8 cellular contexts compared by ENCODE assay signal in the genomic region with DNA sequence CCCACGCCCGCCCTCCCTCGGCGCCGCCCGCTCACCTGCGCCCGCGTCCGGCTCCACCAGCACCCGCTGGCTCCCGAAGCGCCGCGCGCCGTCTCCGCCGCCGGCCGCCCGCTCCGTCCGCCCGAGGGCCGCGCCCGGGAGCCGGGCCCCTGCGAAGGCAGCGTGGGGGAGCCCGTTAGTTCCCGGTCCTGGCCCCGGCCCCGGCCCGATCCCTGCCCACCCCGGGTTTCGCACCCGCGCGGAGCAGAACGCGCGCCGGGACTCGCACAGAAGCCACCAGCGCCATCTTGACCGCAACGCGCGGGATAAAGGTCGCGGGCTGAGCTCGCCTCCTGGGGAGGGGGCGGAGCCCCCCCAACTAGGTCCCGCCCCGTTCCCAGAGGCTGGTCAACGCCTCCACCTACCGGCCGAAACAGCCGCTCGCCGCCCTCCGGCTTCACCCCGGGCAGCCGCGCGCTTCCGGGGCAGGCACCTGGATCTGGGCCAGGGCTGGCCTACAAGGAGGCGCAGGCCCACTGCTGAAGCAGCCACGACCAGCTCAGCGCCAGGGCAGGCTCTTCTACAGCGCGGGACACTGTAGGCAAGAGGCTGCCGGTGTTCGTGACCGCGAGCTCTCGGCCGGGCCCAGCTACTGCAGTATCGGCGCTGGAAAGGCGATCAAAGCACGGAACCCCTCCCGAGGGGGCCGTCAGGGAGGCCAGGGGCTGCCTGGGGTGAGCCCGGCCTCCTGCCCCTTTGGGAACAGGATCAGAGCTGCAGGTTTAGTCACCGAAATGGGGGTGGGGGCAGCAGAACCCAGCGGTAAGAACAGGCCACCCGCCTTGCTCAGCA. TPM values are rescaled to one million over a fixed set of nuclear protein-coding genes. Genes with fewer than 3 reads are reported as not detected.
DNase-seq lines count a peak whose midpoint lies in the region; ATAC-seq, FAIRE-seq and TF ChIP-seq lines count a peak whose summit lies in the region.

A gene with protein sequence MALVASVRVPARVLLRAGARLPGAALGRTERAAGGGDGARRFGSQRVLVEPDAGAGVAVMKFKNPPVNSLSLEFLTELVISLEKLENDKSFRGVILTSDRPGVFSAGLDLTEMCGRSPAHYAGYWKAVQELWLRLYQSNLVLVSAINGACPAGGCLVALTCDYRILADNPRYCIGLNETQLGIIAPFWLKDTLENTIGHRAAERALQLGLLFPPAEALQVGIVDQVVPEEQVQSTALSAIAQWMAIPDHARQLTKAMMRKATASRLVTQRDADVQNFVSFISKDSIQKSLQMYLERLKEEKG (minus strand): TSS at position 307 of the 831 bp plus-strand sequence. CDS start 21 bp downstream, at position 286.

- H3K27ac ChIP-seq in A673 (ENCODE audit: low read depth, low read length, poor library complexity, severe bottlenecking) (peak within 1 kb of the TSS; percentile 90), WERI-Rb-1 (peak within 1 kb of the TSS; percentile 88), smooth muscle cell (ENCODE audit: low read depth) (peak within 1 kb of the TSS; percentile 73)

- H3K4me3 ChIP-seq in A673 (ENCODE audit: low read depth, low read length, poor library complexity, severe bottlenecking): peak within 1 kb of the TSS; percentile 77
- H3K4me3 ChIP-seq in WERI-Rb-1 (ENCODE audit: low read depth, low read length): peak within 1 kb of the TSS; percentile 63
- peak within 1 kb of the TSS; percentile 54 for H3K4me3 ChIP-seq in bronchial epithelial cell (ENCODE audit: low read depth, low read length)
- peak within 1 kb of the TSS; percentile 77 for H3K4me3 ChIP-seq in smooth muscle cell

- H3K27me3 ChIP-seq in A673 (replicated peaks; ENCODE audit: insufficient read depth, low read depth, low read length, poor library complexity) (no peaks in the 10 kb centered on the region), WERI-Rb-1 (ENCODE audit: insufficient read depth, low read depth, severe bottlenecking) (no peaks in the 10 kb centered on the region), bronchial epithelial cell (ENCODE audit: control insufficient read depth, insufficient read depth, low read length) (no peaks in the 10 kb centered on the region), smooth muscle cell (ENCODE audit: low read depth) (no peaks in the 10 kb centered on the region)

- intact Hi-C loops in A673 (cut with micrococcal nuclease; ENCODE audit: unreplicated experiment): no loop called here

- CTCF ChIA-PET in A673 (lab: Charles Lee): interaction anchor here (0.6 to 0.9 kb wide), 2 partner anchors 193 to 235 kb away, joined by 3 read pairs; no protein-coding TSS in a partner anchor

- peaks cover 18% of the 10 kb centered on the region for H3K4me1 ChIP-seq in A673 (ENCODE audit: insufficient read depth, low read length, poor library complexity, severe bottlenecking)
- H3K4me1 ChIP-seq in smooth muscle cell (ENCODE audit: low read depth): peaks cover 11% of the 10 kb centered on the region

- H4K20me1 ChIP-seq in smooth muscle cell (ENCODE audit: low read depth): peaks cover 17% of the 10 kb centered on the region

- no peaks in the 10 kb centered on the region for H3K9me3 ChIP-seq in A673 (ENCODE audit: low read depth, low read length, poor library complexity, severe bottlenecking)
- H3K9me3 ChIP-seq in WERI-Rb-1 (ENCODE audit: severe bottlenecking): no peaks in the 10 kb centered on the region
- no peaks in the 10 kb centered on the region for H3K9me3 ChIP-seq in smooth muscle cell (replicated peaks; ENCODE audit: low read depth)

- POLR2A ChIA-PET in A673 (lab: Charles Lee; ENCODE audit: low non-redundant PET): interaction anchor here (0.5 to 0.7 kb wide), 2 partner anchors 25 to 284 kb away, joined by 3 read pairs; no protein-coding TSS in a partner anchor

- peaks cover 35% of the 10 kb centered on the region for H3K79me2 ChIP-seq in smooth muscle cell (ENCODE audit: low read depth)

- BruUV-seq in A673 (replicated peaks; lab: Mats Ljungman, UMichigan): no TSS peak

- H3F3A ChIP-seq in smooth muscle cell (ENCODE audit: low read depth): peaks cover 24% of the 10 kb centered on the region

- no peak for FAIRE-seq in bronchial epithelial cell (lab: Jason Lieb, UNC)

- H3K36me3 ChIP-seq in A673 (ENCODE audit: insufficient read depth, low read length, poor library complexity, severe bottlenecking) (peaks cover 40% of the 10 kb centered on the region), WERI-Rb-1 (peaks cover 76% of the 10 kb centered on the region), bronchial epithelial cell (ENCODE audit: control insufficient read depth, insufficient read depth, low read length) (peaks cover 25% of the 10 kb centered on the region), smooth muscle cell (ENCODE audit: low read depth) (peaks cover 5% of the 10 kb centered on the region)

- WGBS in smooth muscle cell (ENCODE audit: low lambda C conversion rate): 5% methylated on average over 80 of the region's 90 CpGs

- ATAC-seq in GM18520 (IDR thresholded peaks at IDR 0.05; ENCODE audit: unreplicated experiment): peak; percentile 94
- ATAC-seq in HG03064 (IDR thresholded peaks at IDR 0.05; ENCODE audit: low read depth, unreplicated experiment): peak; percentile 79

- peak within 1 kb of the TSS; percentile 93 for H3K4me2 ChIP-seq in smooth muscle cell

- H3K9ac ChIP-seq in smooth muscle cell (ENCODE audit: low read depth): peak within 1 kb of the TSS; percentile 7

- no peak within 1 kb of the TSS for H2AFZ ChIP-seq in smooth muscle cell (ENCODE audit: low read depth)

- TF ChIP-seq CTCF in A673 (conservative IDR thresholded peaks at IDR 0.05; ENCODE audit: low read depth, low read length) (peak; percentile 66), WERI-Rb-1 (IDR thresholded peaks at IDR 0.05; ENCODE audit: low read depth, low read length) (peak; percentile 70), bronchial epithelial cell (IDR thresholded peaks at IDR 0.05; ENCODE audit: insufficient read depth, low read length, severe bottlenecking) (peak; percentile 75), smooth muscle cell (IDR thresholded peaks at IDR 0.05; ENCODE audit: borderline replicate concordance, insufficient read depth, poor library complexity, severe bottlenecking) (peak; percentile 50)

- DNase-seq in A673 (ENCODE audit: low spot score) (peak; percentile 87), NCI-H2171 (lab: John Stamatoyannopoulos, UW) (peak; percentile 81), WERI-Rb-1 (peak; percentile 95), bronchial epithelial cell (ENCODE audit: low read depth) (peak; percentile 76), iPS-NIHi11 (ENCODE audit: low spot score) (peak; percentile 100), smooth muscle cell (lab: John Stamatoyannopoulos, UW; ENCODE audit: unreplicated experiment) (peak; percentile 87)

RNA-seq across cellular contexts. Expression of the gene that starts here (rescaled TPM):
- total RNA-seq in A673 (2021) (55.3 and 83.6 TPM in 2 replicates), bronchial epithelial cell (87.8 and 140 TPM in 2 replicates), smooth muscle cell (23.6 and 45.7 TPM in 2 replicates)
- polyA plus RNA-seq in smooth muscle cell: 86.9 and 89.2 TPM in 2 replicates

Comparison
In these comparisons a context has a peak if more than half of its experiments do, and no peak if none do; other contexts are left out.
1. Peak in every context shown above with its lines: DNase-seq, ATAC-seq, H3K4me3 ChIP-seq and H3K27ac ChIP-seq.